ENCODE assay signal across 28 cellular contexts in genomic region chr19:2960120-2960519, GRCh38. TPM values are rescaled to one million over a fixed set of nuclear protein-coding genes. Genes with fewer than 3 reads are reported as not detected.
"Had no signal": no experiment of that assay in that cellular context is flagged by ENCODE, and none has a peak within 500 bp of the region (broad histone marks: within the 10 kb centered on the region; RNA-seq: fewer than 3 reads in every experiment).

No MANE protein-coding gene starts in this region.

- H3K9me3 ChIP-seq: neutrophil, pancreas, psoas muscle, right lobe of liver, sigmoid colon, suprapubic skin, testis, tibial nerve, upper lobe of left lung, vagina had no signal

- H3K36me3 ChIP-seq: neutrophil, pancreas, right lobe of liver, sigmoid colon, suprapubic skin, tibial nerve, upper lobe of left lung, vagina had no signal

- DNase-seq: nephron progenitor cell; nucleus accumbens; pancreas; psoas muscle; right lobe of liver; sigmoid colon; small intestine; stimulated activated CD4-positive, alpha-beta T cell treated with anti-CD3 and anti-CD28 coated beads, Interleukin-15, amount 100 ng/mL, for 24 hours; stimulated activated CD4-positive, alpha-beta T cell treated with anti-CD3 and anti-CD28 coated beads, Interleukin-2, amount 100 ng/mL, for 24 hours; stimulated activated CD4-positive, alpha-beta T cell treated with anti-CD3 and anti-CD28 coated beads, Interleukin-2, amount 100 ng/mL, for 48 hours; stimulated activated CD4-positive, alpha-beta T cell treated with anti-CD3 and anti-CD28 coated beads, Interleukin-4, amount 100 ng/mL, for 24 hours; stimulated activated naive B cell treated with anti-CD40 and anti-IgM and Interleukin-4, amounts not matched to agents 10 μg/mL and 1 μg/mL and 100 μg/mL, for 72 hours; stimulated activated naive CD4-positive, alpha-beta T cell treated with Interleukin-2 at 50 U/mL for 16 hours; stimulated activated naive CD8-positive, alpha-beta T cell treated with anti-CD3 and anti-CD28 coated beads, Interleukin-15, amount 100 ng/mL, for 72 hours; substantia nigra; testis; trophoblast cell had no signal

- FAIRE-seq: pancreas, small intestine, urothelium cell line had no signal

- H3K4me1 ChIP-seq: pancreas, psoas muscle, testis, vagina had no signal

- H3K4me3 ChIP-seq: pancreas, psoas muscle, right lobe of liver, sigmoid colon, suprapubic skin, testis, tibial nerve, upper lobe of left lung, vagina had no signal

- H3K27ac ChIP-seq: neutrophil, pancreas, psoas muscle, right lobe of liver, sigmoid colon, suprapubic skin, testis, tibial nerve, upper lobe of left lung, vagina had no signal

- ATAC-seq: naive thymus-derived CD8-positive, alpha-beta T cell; natural killer cell treated with Interleukin-12 subunit alpha and Interleukin-12 subunit beta and Interleukin-15 and Interleukin-18, amount 100 ng/mL, for 72 hours; pancreas; psoas muscle; right cardiac atrium; right lobe of liver; stimulated activated effector memory CD8-positive, alpha-beta T cell treated with anti-CD3 and anti-CD28 coated beads, Interleukin-12 subunit alpha, Interleukin-12 subunit beta, amount 100 ng/mL, for 72 hours; stimulated activated naive B cell treated with anti-CD40 and anti-IgM and Interleukin-4, amounts not matched to agents 10 μg/mL and 1 μg/mL and 100 μg/mL, for 72 hours; stimulated activated naive CD8-positive, alpha-beta T cell treated with anti-CD3 and anti-CD28 coated beads, Interleukin-15, amount 100 ng/mL, for 72 hours had no signal

- H3K27me3 ChIP-seq: neutrophil, pancreas, right lobe of liver, sigmoid colon, suprapubic skin, testis, tibial nerve, upper lobe of left lung, vagina had no signal

RNA-seq across cellular contexts. Expression of gene TLE6, which starts 17.2 kb away (rescaled TPM):
- total RNA-seq: skeletal muscle tissue had no signal
